8 cellular contexts compared by ENCODE assay signal in the genomic region with DNA sequence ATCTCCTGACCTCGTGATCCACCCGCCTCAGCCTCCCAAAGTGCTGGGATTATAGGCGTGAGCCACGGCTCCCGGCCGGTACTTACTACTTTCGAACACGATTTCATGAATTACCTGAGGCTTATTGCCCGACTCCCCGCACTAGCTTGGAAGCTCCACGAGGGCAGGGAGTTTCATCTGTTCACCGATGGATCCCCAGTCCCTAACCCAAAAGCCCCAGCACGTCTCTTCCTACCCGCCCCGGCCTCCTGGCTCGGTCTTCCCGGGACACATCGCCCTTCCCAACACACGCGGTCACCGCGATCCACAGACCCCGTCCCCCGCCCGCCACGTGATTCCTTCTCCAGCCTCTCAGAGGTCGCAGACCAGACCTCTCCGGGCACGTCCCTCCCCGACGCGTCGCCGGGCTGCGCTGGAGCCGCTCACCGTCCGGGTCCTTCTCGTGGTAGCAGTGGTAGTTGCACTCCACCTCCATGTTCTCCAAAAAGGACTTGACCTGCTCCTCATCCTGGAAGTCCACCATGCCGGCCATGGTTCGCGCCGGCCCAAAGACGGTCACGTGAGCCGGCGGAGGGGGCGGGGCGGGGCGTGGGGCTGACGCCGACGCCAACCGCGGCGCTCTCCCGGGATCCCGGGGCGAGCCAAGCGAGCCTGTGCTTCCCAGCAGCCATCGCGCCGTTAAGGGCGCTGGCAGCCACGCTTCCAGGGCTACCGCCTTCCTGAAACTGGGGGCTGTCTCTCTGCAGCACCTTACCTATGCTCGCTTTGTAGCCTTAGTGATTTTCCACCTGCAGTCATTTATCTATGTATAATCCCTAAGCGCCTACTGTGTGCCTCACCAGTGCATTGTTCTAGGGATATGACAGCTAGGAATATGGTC. TPM values are rescaled to one million over a fixed set of nuclear protein-coding genes. Genes with fewer than 3 reads are reported as not detected.
A peak's percentile ranks its signal among the peaks of the same experiment; 100 is the strongest.
DNase-seq lines count a peak whose midpoint lies in the region; ATAC-seq and TF ChIP-seq lines count a peak whose summit lies in the region.

Gene COA7 (minus strand): TSS at position 553 of the 880 bp plus-strand sequence. CDS start 21 bp downstream, at position 532.

- peak within 1 kb of the TSS; percentile 93 for H3K4me3 ChIP-seq in AG04449 (ENCODE audit: low read depth, low read length)
- peak within 1 kb of the TSS; percentile 68 to 98 (median 89) for H3K4me3 ChIP-seq in dorsolateral prefrontal cortex
- H3K4me3 ChIP-seq in liver (ENCODE audit: low read depth in 1 of 3, low read length in 3 of 3): peak within 1 kb of the TSS; percentile 63 to 96 (median 71)

- H3K9ac ChIP-seq in liver (ENCODE audit: low read depth in 1 of 2, low read length in 2 of 2): peak within 1 kb of the TSS; percentile 73 to 78

- TF ChIP-seq RAD21 in liver (IDR thresholded peaks at IDR 0.05): peak; percentile 16 to 21

- no peaks in the 10 kb centered on the region for H3K9me3 ChIP-seq in liver (ENCODE audit: control insufficient read depth in 4 of 4, low read length in 3 of 4)

- H3K27me3 ChIP-seq in dorsolateral prefrontal cortex (no peaks in the 10 kb centered on the region), liver (ENCODE audit: control insufficient read depth in 4 of 4, insufficient read depth in 4 of 4, low read length in 3 of 4) (no peaks in the 10 kb centered on the region)

- H3K4me1 ChIP-seq in liver (ENCODE audit: control insufficient read depth in 4 of 4, insufficient read depth in 4 of 4, low read length in 3 of 4): peaks cover 0 to 10% (median 4%) of the 10 kb centered on the region in 4 donors

- peak; percentile 31 for ATAC-seq in HG03457 (IDR thresholded peaks at IDR 0.05; ENCODE audit: unreplicated experiment)

- no peaks in the 10 kb centered on the region for H3K36me3 ChIP-seq in liver (ENCODE audit: control insufficient read depth in 4 of 4, insufficient read depth in 3 of 4, low read depth in 1 of 4, low read length in 3 of 4)

- intact Hi-C loops in dorsolateral prefrontal cortex (cut with DNase I): loop anchor here (1.0 to 10.0 kb wide), 8 partner anchors 28 to 821 kb away; partner anchors contain the start of genes ORC1 (in 2 of the 2), PRPF38A (in 2 of the 2), TUT4 (in 2 of the 2) and ZYG11B (in 2 of the 2)

- in situ Hi-C loops in GM18951 (cut with MboI; ENCODE audit: low sequenced_read_pairs, unreplicated experiment): no loop called here

- H3K27ac ChIP-seq in dorsolateral prefrontal cortex (peak within 1 kb of the TSS; percentile 13 to 95 (median 84)), liver (ENCODE audit: low read depth in 1 of 2, low read length in 2 of 2) (peak within 1 kb of the TSS; percentile 84 to 92)

- POLR2A ChIA-PET in AG04449 (lab: Yijun Ruan, JAX): interaction anchor here (0.6 kb wide), 1 partner anchor 145 kb away, joined by 4 read pairs; the partner anchor contains the start of gene TUT4

- CTCF ChIA-PET in AG04449 (lab: Yijun Ruan, JAX): interaction anchor here (1.3 to 4.7 kb wide), 3 partner anchors 11 to 488 kb away, joined by 4 to 36 read pairs (median 6); no protein-coding TSS in a partner anchor

- WGBS in liver: 1% methylated on average over 68 of the region's 68 CpGs

- TF ChIP-seq POLR2A in GM18951 (IDR thresholded peaks at IDR 0.05; ENCODE audit: extremely low read depth, insufficient read depth, insufficient read length): peak; percentile 71

- DNase-seq in AG04449 (ENCODE audit: low read depth, low spot score) (no peak), NCI-H748 (lab: John Stamatoyannopoulos, UW; ENCODE audit: unreplicated experiment) (peak; percentile 92), dorsolateral prefrontal cortex (peak; percentile 73 to 91 (median 83))
- peak; percentile 81 for DNase-seq in activated CD4-positive, alpha-beta T cell treated with anti-CD3 and anti-CD28 coated beads, Interleukin-2, amount 50 U/mL, for 48 hours
- DNase-seq in stimulated activated CD4-positive, alpha-beta T cell treated with anti-CD3 and anti-CD28 coated beads, Interleukin-4, amount 100 ng/mL, for 1 hour: peak; percentile 70

- no peak for TF ChIP-seq CTCF in AG04449 (IDR thresholded peaks at IDR 0.05; ENCODE audit: insufficient read depth, low read length, missing control alignments)
- peak in 38 of 56 donors; percentile 8 to 59 (median 35) for TF ChIP-seq CTCF in dorsolateral prefrontal cortex (IDR thresholded peaks at IDR 0.05 in 54 of 56, conservative IDR thresholded peaks at IDR 0.05 in 2 of 56; ENCODE audit: low read depth in 1 of 56, partially characterized antibody in 56 of 56)
- no peak for TF ChIP-seq CTCF in liver (IDR thresholded peaks at IDR 0.05; ENCODE audit: low read depth, low read length, missing input control)

TF ChIP-seq in liver, 16 proteins besides CTCF, POLR2A, EP300 and RAD21:
- TF ChIP-seq ATF3 (IDR thresholded peaks at IDR 0.05) (no peak), MAX (IDR thresholded peaks at IDR 0.05) (peak; percentile 81), YY1 (IDR thresholded peaks at IDR 0.05) (peak; percentile 85)

RNA-seq across cellular contexts. Expression of gene COA7, which starts in this region (rescaled TPM):
- 10 to 100 TPM; 12.2 to 34.7 (median 23.8) TPM for total RNA-seq in dorsolateral prefrontal cortex
- 10 to 100 TPM in 1 of 2 donors, 1 to 10 TPM in 1; 6.3 to 14.1 TPM for total RNA-seq in liver
- polyA plus RNA-seq in liver: 10 to 100 TPM in 1 of 2 donors, 1 to 10 TPM in 1; 4.7 to 11.2 TPM

Comparison
In these comparisons a context has a peak if more than half of its experiments do, and no peak if none do; other contexts are left out.
1. CTCF ChIP-seq: peak in dorsolateral prefrontal cortex (38 of 56); none in AG04449 (single experiment) and liver (single experiment).
2. Peak in every context shown above with its lines, with median percentiles within 50 percentile points of each other: H3K4me3 ChIP-seq.